Comparison of ENCODE assay signal across 13 cellular contexts in the genomic region with DNA sequence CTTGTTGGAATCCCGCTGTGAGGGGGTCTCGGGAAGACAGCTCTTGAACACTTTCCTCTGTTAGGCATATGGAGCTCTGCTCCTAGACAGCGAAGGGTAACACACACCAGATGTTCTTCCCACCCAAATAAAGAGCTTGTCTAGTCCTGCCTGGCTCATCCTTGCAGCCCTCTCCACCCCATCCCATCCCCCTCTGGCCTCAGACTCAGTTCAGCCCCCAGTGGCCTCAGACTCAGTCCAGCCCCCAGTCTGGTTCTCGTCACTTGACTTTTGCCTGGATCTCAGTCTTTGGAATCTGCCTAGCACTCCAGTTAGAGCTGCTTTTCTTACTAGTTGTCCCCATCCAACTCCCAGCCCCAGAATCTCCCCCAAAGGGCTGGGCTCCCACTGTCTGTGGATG.
"Had no signal": no experiment of that assay in that cellular context is flagged by ENCODE, and none has a peak within 500 bp of the region (broad histone marks: within the 10 kb centered on the region; RNA-seq: fewer than 3 reads in every experiment).

No MANE protein-coding gene starts in this region.

- H3K4me3 ChIP-seq: cardiac muscle cell, esophagus squamous epithelium, left lung, skin epidermis, tibial nerve had no signal

- H3K4me1 Mint-ChIP-seq: neural crest cell had no signal

- DNase-seq: activated CD4-positive, alpha-beta memory T cell treated with anti-CD3 and anti-CD28 coated beads for 36 hours; activated CD8-positive, alpha-beta memory T cell treated with anti-CD3 and anti-CD28 coated beads, Interleukin-2, amount 50 U/mL, for 48 hours; activated naive CD4-positive, alpha-beta T cell treated with Interleukin-2 at 50 U/mL for 16 hours; esophagus squamous epithelium; foreskin melanocyte; head of caudate nucleus; left lung had no signal

- H3K27ac Mint-ChIP-seq: activated CD4-positive, alpha-beta memory T cell treated with anti-CD3 and anti-CD28 coated beads for 36 hours; memory B cell; T-helper 1 cell treated with Interleukin-12 subunit alpha and Interleukin-12 subunit beta and Interleukin-4 antibody, amounts not matched to agents 30 μg/mL and 1 μg/mL, for 36 hours had no signal

- H3K4me1 ChIP-seq: esophagus squamous epithelium, left lung, tibial nerve had no signal

- H3K27me3 ChIP-seq: cardiac muscle cell, esophagus squamous epithelium, left lung had no signal

- H3K36me3 ChIP-seq: cardiac muscle cell, esophagus squamous epithelium, left lung, tibial nerve had no signal

- ATAC-seq: left lung had no signal

- H3K9me3 Mint-ChIP-seq: activated CD4-positive, alpha-beta memory T cell treated with anti-CD3 and anti-CD28 coated beads for 36 hours; memory B cell; T-helper 1 cell treated with Interleukin-12 subunit alpha and Interleukin-12 subunit beta and Interleukin-4 antibody, amounts not matched to agents 30 μg/mL and 1 μg/mL, for 36 hours had no signal

- H3K9me3 ChIP-seq: esophagus squamous epithelium, left lung, tibial nerve had no signal

- H3K27me3 Mint-ChIP-seq: activated CD4-positive, alpha-beta memory T cell treated with anti-CD3 and anti-CD28 coated beads for 36 hours; memory B cell had no signal

- H3K4me3 Mint-ChIP-seq: activated CD4-positive, alpha-beta memory T cell treated with anti-CD3 and anti-CD28 coated beads for 36 hours; memory B cell; neural crest cell; T-helper 1 cell treated with Interleukin-12 subunit alpha and Interleukin-12 subunit beta and Interleukin-4 antibody, amounts not matched to agents 30 μg/mL and 1 μg/mL, for 36 hours had no signal

- H3K36me3 Mint-ChIP-seq: memory B cell had no signal

- H3K27ac ChIP-seq: cardiac muscle cell, esophagus squamous epithelium, left lung, skin epidermis, tibial nerve had no signal
